1 cellular context compared by ENCODE assay signal in the genomic region with DNA sequence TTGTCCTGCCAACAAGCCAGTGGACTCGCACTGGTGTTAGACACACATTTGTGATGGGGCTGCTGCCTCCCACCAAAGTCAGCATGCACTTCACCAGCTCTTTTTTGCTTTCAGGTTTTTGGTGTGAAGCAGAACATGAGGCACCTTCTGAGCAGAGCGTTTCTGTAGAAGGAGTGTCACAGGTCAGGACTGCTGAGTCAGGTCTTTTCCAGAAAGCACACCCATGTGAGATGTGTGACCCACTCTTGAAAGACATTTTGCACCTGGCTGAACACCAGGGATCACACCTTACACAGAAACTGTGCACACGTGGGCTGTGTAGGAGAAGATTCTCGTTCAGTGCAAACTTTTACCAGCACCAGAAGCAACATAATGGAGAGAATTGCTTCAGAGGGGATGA.
TF ChIP-seq lines count a peak whose summit lies in the region.

No MANE protein-coding gene starts in this region.

TF ChIP-seq in HepG2, 621 proteins besides CTCF, POLR2A, EP300 and RAD21 (continued from another document):
- TF ChIP-seq, protein P1, sequence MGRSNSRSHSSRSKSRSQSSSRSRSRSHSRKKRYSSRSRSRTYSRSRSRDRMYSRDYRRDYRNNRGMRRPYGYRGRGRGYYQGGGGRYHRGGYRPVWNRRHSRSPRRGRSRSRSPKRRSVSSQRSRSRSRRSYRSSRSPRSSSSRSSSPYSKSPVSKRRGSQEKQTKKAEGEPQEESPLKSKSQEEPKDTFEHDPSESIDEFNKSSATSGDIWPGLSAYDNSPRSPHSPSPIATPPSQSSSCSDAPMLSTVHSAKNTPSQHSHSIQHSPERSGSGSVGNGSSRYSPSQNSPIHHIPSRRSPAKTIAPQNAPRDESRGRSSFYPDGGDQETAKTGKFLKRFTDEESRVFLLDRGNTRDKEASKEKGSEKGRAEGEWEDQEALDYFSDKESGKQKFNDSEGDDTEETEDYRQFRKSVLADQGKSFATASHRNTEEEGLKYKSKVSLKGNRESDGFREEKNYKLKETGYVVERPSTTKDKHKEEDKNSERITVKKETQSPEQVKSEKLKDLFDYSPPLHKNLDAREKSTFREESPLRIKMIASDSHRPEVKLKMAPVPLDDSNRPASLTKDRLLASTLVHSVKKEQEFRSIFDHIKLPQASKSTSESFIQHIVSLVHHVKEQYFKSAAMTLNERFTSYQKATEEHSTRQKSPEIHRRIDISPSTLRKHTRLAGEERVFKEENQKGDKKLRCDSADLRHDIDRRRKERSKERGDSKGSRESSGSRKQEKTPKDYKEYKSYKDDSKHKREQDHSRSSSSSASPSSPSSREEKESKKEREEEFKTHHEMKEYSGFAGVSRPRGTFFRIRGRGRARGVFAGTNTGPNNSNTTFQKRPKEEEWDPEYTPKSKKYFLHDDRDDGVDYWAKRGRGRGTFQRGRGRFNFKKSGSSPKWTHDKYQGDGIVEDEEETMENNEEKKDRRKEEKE (IDR thresholded peaks at IDR 0.05) = no peak
